1 cellular context compared by ENCODE assay signal in genomic region chr3:82505079-82505756, GRCh38.
TF ChIP-seq lines count a peak whose summit lies in the region.

No MANE protein-coding gene starts in this region.

TF ChIP-seq in H1, 55 proteins besides CTCF, POLR2A, EP300 and RAD21 (continued from another document):
- TF ChIP-seq BRCA1 (IDR thresholded peaks at IDR 0.05; ENCODE audit: low read depth, low read length) (no peak), SP1 (IDR thresholded peaks at IDR 0.05; ENCODE audit: low read depth, low read length) (no peak), CREB1 (IDR thresholded peaks at IDR 0.05) (no peak), JUND (IDR thresholded peaks at IDR 0.05; ENCODE audit: low read length) (no peak), SRF (IDR thresholded peaks at IDR 0.05; ENCODE audit: low read depth, low read length) (no peak), SP2 (IDR thresholded peaks at IDR 0.05; ENCODE audit: low read length) (no peak)
